ENCODE assay signal across 8 cellular contexts in the genomic region with DNA sequence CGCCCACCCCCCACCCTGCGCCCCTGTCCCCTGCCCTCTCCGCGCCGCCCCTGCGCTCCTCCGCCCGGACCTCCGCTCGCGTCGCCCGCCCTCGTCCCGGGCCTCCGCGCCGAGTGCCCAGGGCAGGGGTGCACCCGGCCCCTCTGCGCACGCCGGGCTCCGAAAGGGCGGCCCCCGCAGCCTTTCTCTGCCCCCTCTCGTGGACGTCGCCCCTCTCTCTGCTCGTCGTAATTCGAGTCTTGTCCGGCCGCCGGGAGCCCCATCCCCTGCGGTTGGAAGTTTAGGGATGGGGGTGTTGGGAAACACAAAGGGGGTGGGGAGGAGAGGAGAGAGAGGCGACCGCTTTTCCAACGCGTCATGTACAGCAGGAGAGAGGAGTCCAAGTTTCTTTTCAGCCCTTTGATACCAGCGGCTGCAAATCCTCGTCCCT. TPM values are rescaled to one million over a fixed set of nuclear protein-coding genes. Genes with fewer than 3 reads are reported as not detected.
A peak's percentile ranks its signal among the peaks of the same experiment; 100 is the strongest.
DNase-seq lines count a peak whose midpoint lies in the region; ATAC-seq and TF ChIP-seq lines count a peak whose summit lies in the region.

No MANE protein-coding gene starts in this region.

- peak overlapping the region; percentile 92 for H3K4me3 Mint-ChIP-seq in activated naive CD8-positive, alpha-beta T cell treated with anti-CD3 and anti-CD28 coated beads for 36 hours
- H3K4me3 Mint-ChIP-seq in progenitor cell of endocrine pancreas (ENCODE audit: low read depth), result peak overlapping the region; percentile 90

- intact Hi-C loops in left ventricle myocardium inferior (cut with micrococcal nuclease), result no loop called here

- DNase-seq in ELR (ENCODE audit: low read depth), result peak; percentile 51
- DNase-seq in activated naive CD8-positive, alpha-beta T cell treated with anti-CD3 and anti-CD28 coated beads for 36 hours, result no peak
- no peak for DNase-seq in left ventricle myocardium inferior
- DNase-seq in progenitor cell of endocrine pancreas (ENCODE audit: low spot score, unreplicated experiment), result peak; percentile 39
- DNase-seq in cerebellar nuclear complex (lab: John Stamatoyannopoulos, UW), result no peak
- DNase-seq in DMS114 treated with DMSO at 0.1 percent for 48 hours (lab: John Stamatoyannopoulos, UW; ENCODE audit: unreplicated experiment), result no peak

- no peaks in the 10 kb centered on the region for H3K27me3 ChIP-seq in KMS-11 (ENCODE audit: insufficient read depth, low read depth)
- H3K27me3 ChIP-seq in left ventricle myocardium inferior (ENCODE audit: low read depth), result no peaks in the 10 kb centered on the region

- H3K36me3 ChIP-seq in KMS-11 (ENCODE audit: insufficient read depth), result no peaks in the 10 kb centered on the region
- H3K36me3 ChIP-seq in left ventricle myocardium inferior, result no peaks in the 10 kb centered on the region

- H3K9me3 ChIP-seq in left ventricle myocardium inferior (replicated peaks), result peaks cover 7% of the 10 kb centered on the region

- H3K4me3 ChIP-seq in KMS-11 (IDR thresholded peaks at IDR 0.05; ENCODE audit: insufficient read depth, low read depth, low read length) (peak overlapping the region; percentile 91), left ventricle myocardium inferior (peak overlapping the region; percentile 95)

- H4K20me1 ChIP-seq in KMS-11 (ENCODE audit: insufficient read depth), result peaks cover 25% of the 10 kb centered on the region

- H3K9ac ChIP-seq in KMS-11, result peak overlapping the region; percentile 82

- H3K4me1 ChIP-seq in KMS-11 (ENCODE audit: low read depth, poor library complexity, severe bottlenecking) (peaks cover 44% of the 10 kb centered on the region), left ventricle myocardium inferior (peaks cover 48% of the 10 kb centered on the region)

- H2AFZ ChIP-seq in KMS-11 (ENCODE audit: low read depth), result peak overlapping the region; percentile 28; the same call in 1 of the 2 replicates

- peaks cover 6% of the 10 kb centered on the region for H3K36me3 Mint-ChIP-seq in activated naive CD8-positive, alpha-beta T cell treated with anti-CD3 and anti-CD28 coated beads for 36 hours
- no peaks in the 10 kb centered on the region for H3K36me3 Mint-ChIP-seq in progenitor cell of endocrine pancreas (ENCODE audit: insufficient read depth)

- peaks cover 46% of the 10 kb centered on the region for H3K4me1 Mint-ChIP-seq in activated naive CD8-positive, alpha-beta T cell treated with anti-CD3 and anti-CD28 coated beads for 36 hours
- H3K4me1 Mint-ChIP-seq in progenitor cell of endocrine pancreas (ENCODE audit: low read depth), result peaks cover 31% of the 10 kb centered on the region

- peaks cover 3% of the 10 kb centered on the region for H3K27me3 Mint-ChIP-seq in activated naive CD8-positive, alpha-beta T cell treated with anti-CD3 and anti-CD28 coated beads for 36 hours
- H3K27me3 Mint-ChIP-seq in progenitor cell of endocrine pancreas, result no peaks in the 10 kb centered on the region

- H3K27ac Mint-ChIP-seq in activated naive CD8-positive, alpha-beta T cell treated with anti-CD3 and anti-CD28 coated beads for 36 hours, result peak overlapping the region; percentile 93
- peak overlapping the region; percentile 93 for H3K27ac Mint-ChIP-seq in progenitor cell of endocrine pancreas

- peak overlapping the region; percentile 59 for H3K27ac ChIP-seq in KMS-11
- peak overlapping the region; percentile 93 for H3K27ac ChIP-seq in left ventricle myocardium inferior (replicated peaks)

- ATAC-seq in GM21390 (IDR thresholded peaks at IDR 0.05; ENCODE audit: unreplicated experiment), result peak; percentile 20

- H3K9me3 Mint-ChIP-seq in activated naive CD8-positive, alpha-beta T cell treated with anti-CD3 and anti-CD28 coated beads for 36 hours, result peaks cover 9% of the 10 kb centered on the region
- H3K9me3 Mint-ChIP-seq in progenitor cell of endocrine pancreas (ENCODE audit: low read depth), result peaks cover 8% of the 10 kb centered on the region

- peaks cover 52% of the 10 kb centered on the region for H3K79me2 ChIP-seq in KMS-11 (ENCODE audit: insufficient read depth, low read depth)

- H3K4me2 ChIP-seq in KMS-11, result peak overlapping the region; percentile 76

- no peak for TF ChIP-seq CTCF in KMS-11 (conservative IDR thresholded peaks at IDR 0.05; ENCODE audit: low read depth, low read length)
- TF ChIP-seq CTCF in left ventricle myocardium inferior (IDR thresholded peaks at IDR 0.05; ENCODE audit: borderline replicate concordance), result no peak
- TF ChIP-seq CTCF in progenitor cell of endocrine pancreas (IDR thresholded peaks at IDR 0.05; ENCODE audit: unreplicated experiment), result no peak

RNA-seq across cellular contexts. Expression of a gene that starts 0.4 kb away (rescaled TPM):
- 10 to 100 TPM; 46.5 to 48.2 TPM for total RNA-seq in activated naive CD8-positive, alpha-beta T cell treated with anti-CD3 and anti-CD28 coated beads for 36 hours
- total RNA-seq in left ventricle myocardium inferior (28.3 TPM), progenitor cell of endocrine pancreas (92.4 and 95.2 TPM in 2 replicates)

Comparison
In these comparisons a context has a peak if more than half of its experiments do, and no peak if none do; other contexts are left out.
1. DNase-seq: peak in ELR (single experiment) and progenitor cell of endocrine pancreas (single experiment); none in activated naive CD8-positive, alpha-beta T cell treated with anti-CD3 and anti-CD28 coated beads for 36 hours (single experiment), left ventricle myocardium inferior (single experiment), cerebellar nuclear complex (0 of 2) and DMS114 treated with DMSO at 0.1 percent for 48 hours (single experiment).